Comparison of ENCODE assay signal across 8 cellular contexts in the genomic region with DNA sequence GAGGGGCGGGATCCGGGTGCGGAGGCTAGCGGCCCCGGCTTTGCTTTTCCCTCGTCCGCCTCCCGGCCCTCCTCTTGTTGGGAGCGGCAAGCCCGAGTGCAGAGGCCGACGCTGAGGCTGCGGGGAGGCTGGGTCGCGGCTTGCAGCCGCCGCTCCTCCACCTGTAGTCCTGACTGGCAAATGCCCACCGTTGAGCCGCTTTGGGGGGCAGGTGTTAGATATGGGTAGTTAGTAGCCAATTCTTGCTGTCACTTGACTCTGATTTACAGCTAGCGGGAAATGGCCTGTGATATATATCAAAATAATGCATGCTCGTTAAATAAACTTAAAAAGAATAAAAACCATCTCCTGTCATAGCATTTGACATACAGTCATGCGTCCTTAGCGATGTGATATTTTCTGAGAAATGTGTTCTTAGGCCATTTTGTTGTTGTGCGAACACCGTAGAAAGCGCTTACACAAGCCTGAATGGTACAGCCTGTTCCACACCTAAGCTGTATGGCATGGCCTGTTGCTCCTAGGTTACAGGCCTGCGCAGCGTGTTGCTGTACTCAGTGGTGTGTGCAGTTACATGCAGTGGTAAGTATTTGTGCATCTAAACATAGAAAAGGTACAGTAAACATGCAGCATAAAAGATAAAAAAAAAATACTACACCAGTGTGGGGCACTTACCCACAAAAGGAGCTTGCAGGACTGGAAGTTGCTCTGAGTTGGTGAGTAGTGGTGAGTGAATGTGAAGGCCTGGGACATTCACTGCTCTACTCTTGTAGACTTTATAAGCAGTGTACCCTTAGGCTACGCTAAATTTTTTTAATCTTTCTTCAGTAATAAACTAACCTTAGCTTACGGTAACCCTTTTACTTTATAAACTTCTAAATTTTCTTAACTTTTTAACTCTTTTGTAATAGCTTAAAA. TPM values are rescaled to one million over a fixed set of nuclear protein-coding genes. Genes with fewer than 3 reads are reported as not detected.
DNase-seq lines count a peak whose midpoint lies in the region; ATAC-seq and TF ChIP-seq lines count a peak whose summit lies in the region.

No MANE protein-coding gene starts in this region.

- H3K4me1 ChIP-seq in ectodermal cell (ENCODE audit: control insufficient read depth, insufficient read depth, low read length) (no peaks in the 10 kb centered on the region), thyroid gland (peaks cover 8 to 18% of the 10 kb centered on the region in 2 donors)

- TF ChIP-seq CTCF in HFFc6 (IDR thresholded peaks at IDR 0.05) (no peak), thyroid gland (IDR thresholded peaks at IDR 0.05) (no peak)

- ATAC-seq in SK-N-SH treated with all-trans-retinoic acid at 6 μM for 48 hours (peak; percentile 59), memory B cell (ENCODE audit: low read depth) (no peak)

- intact Hi-C loops in thyroid gland (cut with DNase I) = loop anchor here (10.0 kb wide), 2 partner anchors 58 to 102 kb away; no protein-coding TSS in a partner anchor

- H3K27ac ChIP-seq in ectodermal cell (ENCODE audit: insufficient read depth, low read depth, low read length, poor library complexity, severe bottlenecking) (peak overlapping the region; percentile 76), thyroid gland (peak overlapping the region; percentile 95 to 99 (median 97))

- H3K27me3 ChIP-seq in ectodermal cell (ENCODE audit: control insufficient read depth, insufficient read depth, low read length, poor library complexity, severe bottlenecking) (no peaks in the 10 kb centered on the region), thyroid gland (no peaks in the 10 kb centered on the region)

- H3K4me3 Mint-ChIP-seq in HFFc6 (peak overlapping the region; percentile 96), memory B cell (peak overlapping the region; percentile 93)

- peak overlapping the region; percentile 87 for H3K4me3 ChIP-seq in ectodermal cell (ENCODE audit: insufficient read depth, low read depth, low read length)
- peak overlapping the region; percentile 70 to 99 (median 99) for H3K4me3 ChIP-seq in thyroid gland (replicated peaks in 1 of 3)

- peaks cover 49% of the 10 kb centered on the region for H3K4me1 Mint-ChIP-seq in HFFc6 (ENCODE audit: low read depth)
- H3K4me1 Mint-ChIP-seq in memory B cell = peaks cover 27% of the 10 kb centered on the region

- H3K9me3 ChIP-seq in ectodermal cell (ENCODE audit: control insufficient read depth, low read length) (no peaks in the 10 kb centered on the region), thyroid gland (no peaks in the 10 kb centered on the region)

- peak in 1 of 2 donors; percentile 50 for TF ChIP-seq POLR2A in thyroid gland (IDR thresholded peaks at IDR 0.05)

- no peaks in the 10 kb centered on the region for H3K9me3 Mint-ChIP-seq in HFFc6
- H3K9me3 Mint-ChIP-seq in memory B cell = no peaks in the 10 kb centered on the region

- peaks cover 2% of the 10 kb centered on the region for H3K27me3 Mint-ChIP-seq in HFFc6 (ENCODE audit: insufficient read depth)
- H3K27me3 Mint-ChIP-seq in memory B cell = no peaks in the 10 kb centered on the region

- H3K36me3 ChIP-seq in ectodermal cell (ENCODE audit: control insufficient read depth, insufficient read depth, low read length) (no peaks in the 10 kb centered on the region), thyroid gland (no peaks in the 10 kb centered on the region)

- 15% methylated on average over 28 to 29 of the region's 30 CpGs for WGBS in ectodermal cell, 2 experiments
- 3 to 4% methylated on average over 17 to 25 of the region's 30 CpGs for WGBS in thyroid gland, 2 donors

- H3K36me3 Mint-ChIP-seq in HFFc6 (ENCODE audit: low read depth) (peaks cover 9% of the 10 kb centered on the region; the same call in 1 of the 2 replicates), memory B cell (peaks cover 2% of the 10 kb centered on the region)

- H3K27ac Mint-ChIP-seq in HFFc6 = peak overlapping the region; percentile 77
- peak overlapping the region; percentile 94 for H3K27ac Mint-ChIP-seq in memory B cell

- DNase-seq in Daoy (ENCODE audit: low read depth) (peak; percentile 9), HFFc6 (peak; percentile 49), memory B cell (ENCODE audit: low spot score in 2 of 2) (peak in 1 of 2 donors; percentile 13), thyroid gland (peak; percentile 69 to 72), NCI-H146 treated with DMSO at 0.1 percent for 48 hours (lab: John Stamatoyannopoulos, UW; ENCODE audit: unreplicated experiment) (no peak), NCI-H1092 (lab: John Stamatoyannopoulos, UW) (no peak)

TF ChIP-seq in SK-N-SH treated with all-trans-retinoic acid at 6 μM for 48 hours, 23 proteins besides CTCF, POLR2A, EP300 and RAD21:
- TF ChIP-seq TCF4 (CRISPR knock-in tag; IDR thresholded peaks at IDR 0.05; ENCODE audit: borderline replicate concordance) = no peak

RNA-seq across cellular contexts. Expression of a gene that starts 0.9 kb away (rescaled TPM):
- 34.1 and 46.3 TPM in 2 replicates for total RNA-seq in Daoy (2014; rRNA removed; shearing (Covaris generic))
- total RNA-seq in HFFc6 (2021; fragmentation: NEBNext Ultra II Directional; extraction: Animal tissue kit (Norgen Biotek cat#: 25700)) = 10 to 100 TPM; 23.8 to 27.9 (median 26.4) TPM
- 24.0 TPM for polyA plus RNA-seq in ectodermal cell (2013, experiment 1 of 4)
- 25.4 TPM for polyA plus RNA-seq in ectodermal cell (2013, experiment 2 of 4)
- 23.2 TPM for polyA plus RNA-seq in ectodermal cell (2013, experiment 3 of 4)
- polyA plus RNA-seq in ectodermal cell (2013, experiment 4 of 4) = 23.4 TPM
- 100 to 1,000 TPM in 3 of 4 donors, 10 to 100 TPM in 1; 87.8 to 147 (median 116) TPM for total RNA-seq in thyroid gland

Comparison
In these comparisons a context has a peak if more than half of its experiments do, and no peak if none do; other contexts are left out.
1. DNase-seq: peak in Daoy (single experiment), HFFc6 (single experiment) and thyroid gland (2 of 2); none in NCI-H146 treated with DMSO at 0.1 percent for 48 hours (single experiment) and NCI-H1092 (single experiment).